22 cellular contexts compared by ENCODE assay signal in the genomic region with DNA sequence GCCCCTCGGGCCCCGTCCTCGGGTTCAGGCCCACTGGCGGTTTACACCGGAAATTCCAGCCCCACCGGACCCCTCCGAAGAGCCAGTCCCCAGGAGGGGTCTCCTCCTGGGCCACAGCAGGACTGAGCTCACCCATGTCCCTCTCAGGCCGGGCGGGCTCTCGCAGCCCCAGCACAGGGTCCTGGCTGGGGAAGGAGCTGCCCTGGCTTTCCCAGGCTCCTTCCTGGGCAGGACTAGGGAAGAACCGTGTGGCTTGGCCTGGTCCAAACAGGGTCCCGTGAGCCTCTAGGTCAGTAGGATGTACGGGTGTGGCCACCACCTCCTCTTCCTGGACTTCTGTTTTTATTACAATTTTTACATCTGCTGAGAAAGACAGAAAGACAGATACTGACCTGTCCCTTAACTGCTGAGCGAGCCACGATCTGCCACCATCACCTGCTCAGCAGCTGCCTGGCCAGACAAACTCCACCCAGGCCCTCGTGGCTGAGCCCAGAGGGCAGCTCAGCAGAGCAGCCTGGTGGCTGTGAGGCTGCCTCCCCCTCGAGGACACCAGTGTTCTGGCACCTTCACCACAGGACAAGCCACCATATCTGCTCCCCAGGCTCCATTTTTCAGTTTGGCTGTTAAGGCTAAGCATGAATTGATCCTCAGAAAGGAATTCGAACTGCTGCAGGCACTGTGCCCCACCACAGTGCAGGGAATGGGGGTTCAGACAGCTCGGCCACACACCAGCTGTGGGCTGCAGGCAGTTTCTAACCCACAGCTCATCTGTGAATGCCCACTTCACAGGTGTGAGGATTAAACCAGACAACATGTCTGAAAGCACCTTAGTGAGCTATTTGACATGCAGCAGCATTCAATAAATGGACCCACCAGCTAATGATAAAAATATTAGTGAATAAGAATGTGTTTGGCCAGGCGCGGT.
"Had no signal": no experiment of that assay in that cellular context is flagged by ENCODE, and none has a peak within 500 bp of the region (broad histone marks: within the 10 kb centered on the region; RNA-seq: fewer than 3 reads in every experiment).

No MANE protein-coding gene starts in this region.

- H3K9me3 ChIP-seq: breast epithelium, thoracic aorta had no signal

- H3K27ac Mint-ChIP-seq: activated CD4-positive, alpha-beta memory T cell treated with anti-CD3 and anti-CD28 coated beads, Interleukin-2, amount 10 ng/mL, durations not matched to agents 7 days and 5 days; nephron progenitor cell; progenitor cell of endocrine pancreas had no signal

- ATAC-seq: activated T-cell treated with anti-CD3 and anti-CD28 coated beads, Interleukin-2, amount 50 U/mL, for 72 hours; esophagus mucosa had no signal

- FAIRE-seq: astrocyte had no signal

- H3K4me3 Mint-ChIP-seq: activated CD4-positive, alpha-beta memory T cell treated with anti-CD3 and anti-CD28 coated beads, Interleukin-2, amount 10 ng/mL, durations not matched to agents 7 days and 5 days; activated T-cell treated with anti-CD3 and anti-CD28 coated beads, Interleukin-2, amount 50 U/mL, for 72 hours; nephron progenitor cell had no signal

- H3K27ac ChIP-seq: breast epithelium, heart right ventricle, right atrium auricular region, thoracic aorta, uterus, VCaP had no signal

- H3K27me3 Mint-ChIP-seq: activated CD4-positive, alpha-beta memory T cell treated with anti-CD3 and anti-CD28 coated beads, Interleukin-2, amount 10 ng/mL, durations not matched to agents 7 days and 5 days; progenitor cell of endocrine pancreas had no signal

- H3K4me1 Mint-ChIP-seq: activated CD4-positive, alpha-beta memory T cell treated with anti-CD3 and anti-CD28 coated beads, Interleukin-2, amount 10 ng/mL, durations not matched to agents 7 days and 5 days had no signal

- H3K36me3 ChIP-seq: uterus had no signal

- H3K4me1 ChIP-seq: breast epithelium, heart right ventricle, right atrium auricular region, uterus had no signal

- H3K4me3 ChIP-seq: breast epithelium, heart right ventricle, right atrium auricular region, thoracic aorta, uterus had no signal

- H3K27me3 ChIP-seq: breast epithelium, heart right ventricle, right atrium auricular region, uterus had no signal

- DNase-seq: activated CD4-positive, alpha-beta memory T cell treated with anti-CD3 and anti-CD28 coated beads, Interleukin-2, amount 10 ng/mL, durations not matched to agents 7 days and 5 days; activated CD4-positive, alpha-beta T cell treated with anti-CD3 and anti-CD28 coated beads for 1 hour; activated CD8-positive, alpha-beta memory T cell treated with anti-CD3 and anti-CD28 coated beads, Interleukin-2, amount 50 U/mL, for 48 hours; activated effector memory CD4-positive, alpha-beta T cell treated with anti-CD3 and anti-CD28 coated beads, Interleukin-2, amount 50 U/mL, for 16 hours; activated naive CD4-positive, alpha-beta T cell treated with anti-CD3 and anti-CD28 coated beads, Interleukin-2, amount 50 U/mL, for 16 hours; activated T-cell treated with anti-CD3 and anti-CD28 coated beads, Interleukin-2, amount 50 U/mL, for 72 hours; cerebellar nuclear complex; cortex of kidney; heart right ventricle; mesendoderm; nephron progenitor cell; occipital lobe; stimulated activated CD4-positive, alpha-beta T cell treated with anti-CD3 and anti-CD28 coated beads, Interleukin-2, amount 100 ng/mL, for 24 hours; T-helper 2 cell; uterus had no signal
